Comparison of ENCODE assay signal across 15 cellular contexts in genomic region chr15:51108933-51109550, GRCh38. TPM values are rescaled to one million over a fixed set of nuclear protein-coding genes. Genes with fewer than 3 reads are reported as not detected.
DNase-seq lines count a peak whose midpoint lies in the region; ATAC-seq, FAIRE-seq and TF ChIP-seq lines count a peak whose summit lies in the region.
"Had no signal": no experiment of that assay in that cellular context is flagged by ENCODE, and none has a peak within 500 bp of the region (broad histone marks: within the 10 kb centered on the region; RNA-seq: fewer than 3 reads in every experiment).

No MANE protein-coding gene starts in this region.

- no peak overlapping the region for H3K4me2 ChIP-seq in keratinocyte (ENCODE audit: control insufficient read depth, extremely low read depth, insufficient read depth, low read depth, low read length)

- H3K27ac ChIP-seq in keratinocyte (ENCODE audit: control insufficient read depth, insufficient read depth, low read length) (no peak overlapping the region), thoracic aorta (peak overlapping the region; percentile 90 to 91)

- no peaks in the 10 kb centered on the region for H3K9me1 ChIP-seq in keratinocyte (ENCODE audit: control insufficient read depth, extremely low read depth, insufficient read depth, low read length)

- no peaks in the 10 kb centered on the region for H3K79me2 ChIP-seq in keratinocyte (ENCODE audit: control insufficient read depth, insufficient read depth, low read length)

- peak; percentile 64 for ATAC-seq in thoracic aorta (ENCODE audit: insufficient number of reproducible peaks, low FRiP score, low read depth)
- no peak for ATAC-seq in HG02623 (IDR thresholded peaks at IDR 0.05; ENCODE audit: unreplicated experiment)
- ATAC-seq in HG03025 (IDR thresholded peaks at IDR 0.05; ENCODE audit: low FRiP score, unreplicated experiment) = no peak
- ATAC-seq: left colon, T-helper 17 cell had no signal

- H4K20me1 ChIP-seq in keratinocyte (ENCODE audit: control insufficient read depth, extremely low read depth, insufficient read depth, low read length) = no peaks in the 10 kb centered on the region

- no peaks in the 10 kb centered on the region for H3K36me3 ChIP-seq in keratinocyte (ENCODE audit: control insufficient read depth in 2 of 2, extremely low read depth in 1 of 2, insufficient read depth in 2 of 2, low read length in 2 of 2)
- no peaks in the 10 kb centered on the region for H3K36me3 ChIP-seq in thoracic aorta
- H3K36me3 ChIP-seq in H7 (replicated peaks; ENCODE audit: control insufficient read depth, insufficient read depth, low read length) = no peaks in the 10 kb centered on the region

- no peak overlapping the region for H3K4me3 ChIP-seq in keratinocyte (ENCODE audit: control insufficient read depth in 2 of 3, extremely low read depth in 1 of 3, insufficient read depth in 2 of 3, low read depth in 1 of 3, low read length in 3 of 3)
- peak overlapping the region; percentile 12 for H3K4me3 ChIP-seq in thoracic aorta
- H3K4me3 ChIP-seq in H7 (ENCODE audit: insufficient read depth, low read depth, low read length) = no peak overlapping the region

- TF ChIP-seq CTCF in HFFc6 (IDR thresholded peaks at IDR 0.05) (no peak), chondrocyte (IDR thresholded peaks at IDR 0.05) (no peak), keratinocyte (optimal IDR thresholded peaks at IDR 0.05 in 1 of 3, IDR thresholded peaks at IDR 0.05 in 1 of 3, conservative IDR thresholded peaks at IDR 0.05 in 1 of 3; ENCODE audit: extremely low read depth in 1 of 3, insufficient read depth in 2 of 3, low read length in 3 of 3) (no peak), thoracic aorta (IDR thresholded peaks at IDR 0.05) (no peak)

- H2AFZ ChIP-seq in keratinocyte (ENCODE audit: control insufficient read depth, low read length) = no peak overlapping the region

- H3K27me3 Mint-ChIP-seq in HFFc6 (ENCODE audit: insufficient read depth) (peaks cover 5% of the 10 kb centered on the region), chondrocyte (ENCODE audit: low read depth) (peaks cover 5% of the 10 kb centered on the region)

- H3K27ac Mint-ChIP-seq in HFFc6 (peak overlapping the region; percentile 90), chondrocyte (ENCODE audit: unreplicated experiment) (peak overlapping the region; percentile 90)
- H3K27ac Mint-ChIP-seq: T-helper 17 cell had no signal

- H3K4me1 Mint-ChIP-seq in HFFc6 (ENCODE audit: low read depth) (peaks cover 49% of the 10 kb centered on the region), chondrocyte (ENCODE audit: low read depth) (peaks cover 34% of the 10 kb centered on the region)
- H3K4me1 Mint-ChIP-seq: T-helper 17 cell had no signal

- DNase-seq in HFFc6 (peak; percentile 86), chondrocyte (ENCODE audit: low spot score) (no peak), keratinocyte (ENCODE audit: low read depth, low spot score) (no peak), thoracic aorta (ENCODE audit: low spot score) (peak; percentile 49), H7 (no peak), retina (no peak)
- DNase-seq: activated CD8-positive, alpha-beta memory T cell treated with anti-CD3 and anti-CD28 coated beads for 24 hours; erythroblast; left colon; NCI-H1436 treated with DMSO at 0.1 percent for 48 hours; NK-92 treated with Interleukin-12 subunit alpha and Interleukin-12 subunit beta, amount 100 ng/mL, for 24 hours; T-helper 17 cell had no signal

- no peak overlapping the region for H3K9ac ChIP-seq in keratinocyte (ENCODE audit: control insufficient read depth, extremely low read depth, insufficient read depth, low read length)

- H3K4me1 ChIP-seq in keratinocyte (ENCODE audit: control insufficient read depth, extremely low read depth, insufficient read depth, low read length) (peaks cover 2% of the 10 kb centered on the region), thoracic aorta (ENCODE audit: control insufficient read depth in 1 of 2, low read depth in 2 of 2) (peaks cover 15 to 71% of the 10 kb centered on the region in 2 donors)

- H3K36me3 Mint-ChIP-seq in HFFc6 (ENCODE audit: low read depth) = no peaks in the 10 kb centered on the region
- no peaks in the 10 kb centered on the region for H3K36me3 Mint-ChIP-seq in chondrocyte (ENCODE audit: low read depth)

- H3K9me3 Mint-ChIP-seq in HFFc6 (no peaks in the 10 kb centered on the region), chondrocyte (ENCODE audit: low read depth) (no peaks in the 10 kb centered on the region)

- FAIRE-seq in keratinocyte (lab: Jason Lieb, UNC) = peak; percentile 13
- FAIRE-seq: D721Med had no signal

- dilution Hi-C loops in keratinocyte (cut with MboI; ENCODE audit: extremely low pct_ligation_motif_present, low sequenced_read_pairs) = no loop called here

- H3K9me3 ChIP-seq in keratinocyte (ENCODE audit: control insufficient read depth, low read depth, low read length) (no peaks in the 10 kb centered on the region), thoracic aorta (no peaks in the 10 kb centered on the region)

- H3K27me3 ChIP-seq in keratinocyte (ENCODE audit: control insufficient read depth, extremely low read depth, insufficient read depth, low read length) = peaks cover 5% of the 10 kb centered on the region
- no peaks in the 10 kb centered on the region for H3K27me3 ChIP-seq in thoracic aorta (replicated peaks; ENCODE audit: insufficient read depth)
- no peaks in the 10 kb centered on the region for H3K27me3 ChIP-seq in H7 (ENCODE audit: control insufficient read depth, insufficient read depth, low read length)

- H3K4me3 Mint-ChIP-seq in HFFc6 (peak overlapping the region; percentile 81), chondrocyte (ENCODE audit: unreplicated experiment) (peak overlapping the region; percentile 26)
- H3K4me3 Mint-ChIP-seq: T-helper 17 cell had no signal

RNA-seq across cellular contexts. Expression of gene TNFAIP8L3, which starts 14.3 kb away (rescaled TPM):
- total RNA-seq in HFFc6 (2021; fragmentation: NEBNext Ultra II Directional; extraction: Animal tissue kit (Norgen Biotek cat#: 25700)) = under 1 TPM; 0.17 to 0.57 (median 0.23) TPM
- total RNA-seq in chondrocyte = 4.6 to 6.1 TPM (median 5.4 TPM) in 3 replicates
- polyA plus RNA-seq in keratinocyte = 0.51 to 0.85 TPM (median 0.52 TPM) in 3 replicates
- 5.4 TPM for polyA plus RNA-seq in keratinocyte (2011; ENCODE audit: low read depth)
- polyA plus RNA-seq in keratinocyte (2011; cell fraction: cytosol; rRNA removed) = 0.70 and 0.92 TPM in 2 replicates
- 0.64 and 0.66 TPM in 2 replicates for polyA plus RNA-seq in keratinocyte (2011; cell fraction: nucleus; rRNA removed)
- 0.84 and 13.0 TPM in 2 replicates for polyA plus RNA-seq in keratinocyte (2012; ENCODE audit: low replicate concordance)
- 0.19 to 1.1 TPM (median 0.59 TPM) in 3 replicates for polyA minus RNA-seq in keratinocyte
- not detected for polyA minus RNA-seq in keratinocyte (2011; cell fraction: cytosol; rRNA and poly(A)+ RNA removed)
- 0.42 TPM in 1 of 2 replicates, not detected in the other for polyA minus RNA-seq in keratinocyte (2011; cell fraction: nucleus; rRNA and poly(A)+ RNA removed)
- total RNA-seq in thoracic aorta = 10 to 100 TPM; 33.3 to 42.0 TPM
- total RNA-seq in H7 (2014; rRNA removed; shearing (Covaris generic)) = 0.28 and 0.41 TPM in 2 replicates
- total RNA-seq: T-helper 17 cell had no signal

Comparison
In these comparisons a context has a peak if more than half of its experiments do, and no peak if none do; other contexts are left out.
1. DNase-seq: peak in HFFc6 (single experiment) and thoracic aorta (single experiment); none in chondrocyte (single experiment), keratinocyte (single experiment), H7 (single experiment) and retina (single experiment).